14 cellular contexts compared by ENCODE assay signal in genomic region chr15:67100124-67100791, GRCh38. TPM values are rescaled to one million over a fixed set of nuclear protein-coding genes. Genes with fewer than 3 reads are reported as not detected.
A peak's percentile ranks its signal among the peaks of the same experiment; 100 is the strongest.
DNase-seq lines count a peak whose midpoint lies in the region; ATAC-seq and TF ChIP-seq lines count a peak whose summit lies in the region.
"Had no signal": no experiment of that assay in that cellular context is flagged by ENCODE, and none has a peak within 500 bp of the region (broad histone marks: within the 10 kb centered on the region; RNA-seq: fewer than 3 reads in every experiment).

No MANE protein-coding gene starts in this region.

- no TSS peak for BruUV-seq in OCI-LY7 (replicated peaks; lab: Mats Ljungman, UMichigan)

- peak overlapping the region; percentile 62 for H3K4me3 ChIP-seq in OCI-LY7 (ENCODE audit: low read depth, low read length, poor library complexity, severe bottlenecking)
- H3K4me3 ChIP-seq: testis had no signal

- peaks cover 50% of the 10 kb centered on the region for H3K4me1 Mint-ChIP-seq in activated naive CD4-positive, alpha-beta T cell treated with anti-CD3 and anti-CD28 coated beads, Interleukin-2, amount 10 ng/mL, durations not matched to agents 7 days and 5 days
- H3K4me1 Mint-ChIP-seq in central memory CD8-positive, alpha-beta T cell = peaks cover 49% of the 10 kb centered on the region
- peaks cover 44% of the 10 kb centered on the region for H3K4me1 Mint-ChIP-seq in stimulated activated naive CD8-positive, alpha-beta T cell treated with anti-CD3 and anti-CD28 coated beads, Interleukin-15, amount 100 ng/mL, for 72 hours

- no peaks in the 10 kb centered on the region for H4K20me1 ChIP-seq in OCI-LY7 (ENCODE audit: insufficient read depth, low read length)

- H3K27ac Mint-ChIP-seq in activated naive CD4-positive, alpha-beta T cell treated with anti-CD3 and anti-CD28 coated beads, Interleukin-2, amount 10 ng/mL, durations not matched to agents 7 days and 5 days = peak overlapping the region; percentile 86
- no peak overlapping the region for H3K27ac Mint-ChIP-seq in central memory CD8-positive, alpha-beta T cell (ENCODE audit: low read depth)
- peak overlapping the region; percentile 60 to 69 for H3K27ac Mint-ChIP-seq in stimulated activated naive CD8-positive, alpha-beta T cell treated with anti-CD3 and anti-CD28 coated beads, Interleukin-15, amount 100 ng/mL, for 72 hours

- peak overlapping the region; percentile 94 for H3K4me2 ChIP-seq in OCI-LY7 (ENCODE audit: low read length)

- no peaks in the 10 kb centered on the region for H3K9me3 Mint-ChIP-seq in activated naive CD4-positive, alpha-beta T cell treated with anti-CD3 and anti-CD28 coated beads, Interleukin-2, amount 10 ng/mL, durations not matched to agents 7 days and 5 days
- no peaks in the 10 kb centered on the region for H3K9me3 Mint-ChIP-seq in central memory CD8-positive, alpha-beta T cell
- H3K9me3 Mint-ChIP-seq in stimulated activated naive CD8-positive, alpha-beta T cell treated with anti-CD3 and anti-CD28 coated beads, Interleukin-15, amount 100 ng/mL, for 72 hours = no peaks in the 10 kb centered on the region

- H3K36me3 Mint-ChIP-seq in activated naive CD4-positive, alpha-beta T cell treated with anti-CD3 and anti-CD28 coated beads, Interleukin-2, amount 10 ng/mL, durations not matched to agents 7 days and 5 days = peaks cover 60% of the 10 kb centered on the region
- H3K36me3 Mint-ChIP-seq in central memory CD8-positive, alpha-beta T cell (ENCODE audit: insufficient read depth) = peaks cover 13% of the 10 kb centered on the region

- H3K9me2 ChIP-seq in OCI-LY7 (ENCODE audit: insufficient read depth, low read length) = no peaks in the 10 kb centered on the region

- intact Hi-C loops in OCI-LY7 (cut with micrococcal nuclease; ENCODE audit: unreplicated experiment) = no loop called here

- TF ChIP-seq CTCF in OCI-LY7 (conservative IDR thresholded peaks at IDR 0.05; ENCODE audit: low read length) = no peak

- no peaks in the 10 kb centered on the region for H3K27me3 Mint-ChIP-seq in activated naive CD4-positive, alpha-beta T cell treated with anti-CD3 and anti-CD28 coated beads, Interleukin-2, amount 10 ng/mL, durations not matched to agents 7 days and 5 days
- no peaks in the 10 kb centered on the region for H3K27me3 Mint-ChIP-seq in central memory CD8-positive, alpha-beta T cell
- H3K27me3 Mint-ChIP-seq in stimulated activated naive CD8-positive, alpha-beta T cell treated with anti-CD3 and anti-CD28 coated beads, Interleukin-15, amount 100 ng/mL, for 72 hours = no peaks in the 10 kb centered on the region

- peak overlapping the region; percentile 98 for H3K27ac ChIP-seq in OCI-LY7 (ENCODE audit: low read depth, low read length, poor library complexity, severe bottlenecking)
- H3K27ac ChIP-seq: testis had no signal

- CTCF ChIA-PET in activated naive CD4-positive, alpha-beta T cell treated with anti-CD3 and anti-CD28 coated beads, Interleukin-2, amount 10 ng/mL, durations not matched to agents 7 days and 5 days (lab: Charles Lee) = interaction anchor here (1.2 to 2.5 kb wide), 3 partner anchors 13 to 31 kb away, joined by 3 to 10 read pairs (median 4); no protein-coding TSS in a partner anchor
- CTCF ChIA-PET in OCI-LY7 (lab: Charles Lee; ENCODE audit: unreplicated experiment) = interaction anchor here (1.7 to 2.5 kb wide), 2 partner anchors 19 to 24 kb away, joined by 4 to 10 read pairs; no protein-coding TSS in a partner anchor

- H2AFZ ChIP-seq in OCI-LY7 (ENCODE audit: low read length) = no peak overlapping the region

- POLR2A ChIA-PET in OCI-LY7 (lab: Charles Lee) = interaction anchor here (1.2 to 4.1 kb wide), 6 partner anchors 8 to 111 kb away, joined by 4 to 29 read pairs (median 6); no protein-coding TSS in a partner anchor

- H3K36me3 ChIP-seq in OCI-LY7 (ENCODE audit: insufficient read depth, low read length) = peaks cover 58% of the 10 kb centered on the region

- no peaks in the 10 kb centered on the region for H3K9me3 ChIP-seq in OCI-LY7 (ENCODE audit: low read length)
- H3K9me3 ChIP-seq: testis had no signal

- DNase-seq in activated naive CD4-positive, alpha-beta T cell treated with anti-CD3 and anti-CD28 coated beads, Interleukin-2, amount 10 ng/mL, durations not matched to agents 7 days and 5 days = no peak
- DNase-seq in activated naive CD4-positive, alpha-beta T cell (lab: John Stamatoyannopoulos, UW) = no peak
- no peak for DNase-seq in OCI-LY7 (ENCODE audit: low spot score)
- DNase-seq in central memory CD8-positive, alpha-beta T cell (ENCODE audit: low spot score in 2 of 2) = no peak
- DNase-seq in stimulated activated naive CD8-positive, alpha-beta T cell treated with anti-CD3 and anti-CD28 coated beads, Interleukin-15, amount 100 ng/mL, for 72 hours = no peak
- no peak for DNase-seq in stimulated activated CD4-positive, alpha-beta T cell treated with anti-CD3 and anti-CD28 coated beads, Interleukin-4, amount 100 ng/mL, for 24 hours
- no peak for DNase-seq in stimulated activated CD4-positive, alpha-beta T cell treated with anti-CD3 and anti-CD28 coated beads, Interleukin-4, amount 100 ng/mL, for 4 hours
- DNase-seq: anterior cingulate cortex; DMS79; NCI-H187 treated with DMSO at 0.1 percent for 48 hours; stimulated activated CD4-positive, alpha-beta T cell treated with anti-CD3 and anti-CD28 coated beads, Interleukin-12 subunit alpha, Interleukin-12 subunit beta, amount 100 ng/mL, for 4 hours; testis had no signal

- ATAC-seq in central memory CD8-positive, alpha-beta T cell (replicated peaks; ENCODE audit: extremely low read depth, poor library complexity, severe bottlenecking) = no peak
- ATAC-seq in stimulated activated naive CD8-positive, alpha-beta T cell treated with anti-CD3 and anti-CD28 coated beads, Interleukin-15, amount 100 ng/mL, for 72 hours = no peak
- no peak for ATAC-seq in HG03432 (IDR thresholded peaks at IDR 0.05; ENCODE audit: unreplicated experiment)
- ATAC-seq: Right ventricle myocardium inferior had no signal

- H3K4me3 Mint-ChIP-seq in activated naive CD4-positive, alpha-beta T cell treated with anti-CD3 and anti-CD28 coated beads, Interleukin-2, amount 10 ng/mL, durations not matched to agents 7 days and 5 days = peak overlapping the region; percentile 44
- H3K4me3 Mint-ChIP-seq in central memory CD8-positive, alpha-beta T cell = peak overlapping the region; percentile 28
- H3K4me3 Mint-ChIP-seq in stimulated activated naive CD8-positive, alpha-beta T cell treated with anti-CD3 and anti-CD28 coated beads, Interleukin-15, amount 100 ng/mL, for 72 hours = peak overlapping the region; percentile 2 to 44

- peaks cover 99% of the 10 kb centered on the region for H3K4me1 ChIP-seq in OCI-LY7 (ENCODE audit: insufficient read depth, low read length, poor library complexity, severe bottlenecking)

- peaks cover 86% of the 10 kb centered on the region for H3K79me2 ChIP-seq in OCI-LY7 (ENCODE audit: insufficient read depth, low read depth, low read length)

RNA-seq across cellular contexts. Expression of gene SMAD3, which starts 34.9 kb away (rescaled TPM):
- total RNA-seq in OCI-LY7 (2014; rRNA removed; shearing (Covaris generic)) = 32.8 and 41.2 TPM in 2 replicates
- total RNA-seq in OCI-LY7 (2022) = 77.8 and 84.5 TPM in 2 replicates
